ENCODE assay signal across 1 cellular context in the genomic region with DNA sequence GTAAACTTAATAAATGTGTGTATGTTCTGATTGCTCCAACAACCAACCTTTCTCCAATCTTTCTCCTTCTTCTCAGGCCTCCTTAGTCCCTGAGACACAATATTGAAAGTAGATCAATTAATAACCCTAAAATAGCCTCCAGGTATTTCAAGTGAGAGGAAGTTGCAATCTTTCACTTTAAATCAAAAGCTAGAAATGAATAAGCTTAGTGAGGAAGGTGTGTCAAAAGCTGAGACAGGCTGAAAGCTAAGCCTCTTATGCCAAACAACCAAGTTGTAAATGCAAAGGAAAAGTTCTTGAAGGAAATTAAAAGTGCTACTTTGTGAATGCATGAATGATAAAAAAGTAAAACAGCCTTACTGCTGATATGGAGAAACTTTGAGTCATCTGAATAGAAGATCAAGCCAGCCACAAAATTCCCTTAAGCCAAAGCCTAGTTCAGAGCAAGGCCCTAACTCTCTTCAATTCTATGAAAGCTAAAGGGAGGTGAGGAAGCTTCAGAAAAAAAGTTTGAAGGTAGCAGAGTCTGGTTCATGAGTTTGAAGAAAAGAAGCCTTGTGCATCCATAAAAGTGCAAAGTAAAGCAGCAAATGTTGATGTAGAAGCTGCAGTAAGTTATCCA.
TF ChIP-seq lines count a peak whose summit lies in the region.

No MANE protein-coding gene starts in this region.

TF ChIP-seq in HepG2, 621 proteins besides CTCF, POLR2A, EP300 and RAD21:
- TF ChIP-seq ZFX (CRISPR knock-in tag; IDR thresholded peaks at IDR 0.05; ENCODE audit: low read depth) = no peak
- no peak for TF ChIP-seq MAFK (conservative IDR thresholded peaks at IDR 0.05 in 1 of 2, IDR thresholded peaks at IDR 0.05 in 1 of 2; ENCODE audit: low read length in 2 of 2)
- TF ChIP-seq NCOA5 (CRISPR knock-in tag; IDR thresholded peaks at IDR 0.05) = no peak
- TF ChIP-seq, protein P1, sequence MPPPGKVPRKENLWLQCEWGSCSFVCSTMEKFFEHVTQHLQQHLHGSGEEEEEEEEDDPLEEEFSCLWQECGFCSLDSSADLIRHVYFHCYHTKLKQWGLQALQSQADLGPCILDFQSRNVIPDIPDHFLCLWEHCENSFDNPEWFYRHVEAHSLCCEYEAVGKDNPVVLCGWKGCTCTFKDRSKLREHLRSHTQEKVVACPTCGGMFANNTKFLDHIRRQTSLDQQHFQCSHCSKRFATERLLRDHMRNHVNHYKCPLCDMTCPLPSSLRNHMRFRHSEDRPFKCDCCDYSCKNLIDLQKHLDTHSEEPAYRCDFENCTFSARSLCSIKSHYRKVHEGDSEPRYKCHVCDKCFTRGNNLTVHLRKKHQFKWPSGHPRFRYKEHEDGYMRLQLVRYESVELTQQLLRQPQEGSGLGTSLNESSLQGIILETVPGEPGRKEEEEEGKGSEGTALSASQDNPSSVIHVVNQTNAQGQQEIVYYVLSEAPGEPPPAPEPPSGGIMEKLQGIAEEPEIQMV (CRISPR knock-in tag; IDR thresholded peaks at IDR 0.05; ENCODE audit: low read depth) = no peak
- TF ChIP-seq, protein P2, sequence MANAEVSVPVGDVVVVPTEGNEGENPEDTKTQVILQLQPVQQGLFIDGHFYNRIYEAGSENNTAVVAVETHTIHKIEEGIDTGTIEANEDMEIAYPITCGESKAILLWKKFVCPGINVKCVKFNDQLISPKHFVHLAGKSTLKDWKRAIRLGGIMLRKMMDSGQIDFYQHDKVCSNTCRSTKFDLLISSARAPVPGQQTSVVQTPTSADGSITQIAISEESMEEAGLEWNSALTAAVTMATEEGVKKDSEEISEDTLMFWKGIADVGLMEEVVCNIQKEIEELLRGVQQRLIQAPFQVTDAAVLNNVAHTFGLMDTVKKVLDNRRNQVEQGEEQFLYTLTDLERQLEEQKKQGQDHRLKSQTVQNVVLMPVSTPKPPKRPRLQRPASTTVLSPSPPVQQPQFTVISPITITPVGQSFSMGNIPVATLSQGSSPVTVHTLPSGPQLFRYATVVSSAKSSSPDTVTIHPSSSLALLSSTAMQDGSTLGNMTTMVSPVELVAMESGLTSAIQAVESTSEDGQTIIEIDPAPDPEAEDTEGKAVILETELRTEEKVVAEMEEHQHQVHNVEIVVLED (CRISPR knock-in tag; IDR thresholded peaks at IDR 0.05; ENCODE audit: borderline replicate concordance) = no peak
- TF ChIP-seq, protein P3, sequence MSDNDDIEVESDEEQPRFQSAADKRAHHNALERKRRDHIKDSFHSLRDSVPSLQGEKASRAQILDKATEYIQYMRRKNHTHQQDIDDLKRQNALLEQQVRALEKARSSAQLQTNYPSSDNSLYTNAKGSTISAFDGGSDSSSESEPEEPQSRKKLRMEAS (IDR thresholded peaks at IDR 0.05) = no peak
- TF ChIP-seq ZNF354B (CRISPR knock-in tag; IDR thresholded peaks at IDR 0.05) = no peak
- TF ChIP-seq GZF1 (CRISPR knock-in tag; IDR thresholded peaks at IDR 0.05) = no peak
- no peak for TF ChIP-seq SRSF1 (optimal IDR thresholded peaks at IDR 0.05; ENCODE audit: low read depth, low read length)
- TF ChIP-seq, protein P4, sequence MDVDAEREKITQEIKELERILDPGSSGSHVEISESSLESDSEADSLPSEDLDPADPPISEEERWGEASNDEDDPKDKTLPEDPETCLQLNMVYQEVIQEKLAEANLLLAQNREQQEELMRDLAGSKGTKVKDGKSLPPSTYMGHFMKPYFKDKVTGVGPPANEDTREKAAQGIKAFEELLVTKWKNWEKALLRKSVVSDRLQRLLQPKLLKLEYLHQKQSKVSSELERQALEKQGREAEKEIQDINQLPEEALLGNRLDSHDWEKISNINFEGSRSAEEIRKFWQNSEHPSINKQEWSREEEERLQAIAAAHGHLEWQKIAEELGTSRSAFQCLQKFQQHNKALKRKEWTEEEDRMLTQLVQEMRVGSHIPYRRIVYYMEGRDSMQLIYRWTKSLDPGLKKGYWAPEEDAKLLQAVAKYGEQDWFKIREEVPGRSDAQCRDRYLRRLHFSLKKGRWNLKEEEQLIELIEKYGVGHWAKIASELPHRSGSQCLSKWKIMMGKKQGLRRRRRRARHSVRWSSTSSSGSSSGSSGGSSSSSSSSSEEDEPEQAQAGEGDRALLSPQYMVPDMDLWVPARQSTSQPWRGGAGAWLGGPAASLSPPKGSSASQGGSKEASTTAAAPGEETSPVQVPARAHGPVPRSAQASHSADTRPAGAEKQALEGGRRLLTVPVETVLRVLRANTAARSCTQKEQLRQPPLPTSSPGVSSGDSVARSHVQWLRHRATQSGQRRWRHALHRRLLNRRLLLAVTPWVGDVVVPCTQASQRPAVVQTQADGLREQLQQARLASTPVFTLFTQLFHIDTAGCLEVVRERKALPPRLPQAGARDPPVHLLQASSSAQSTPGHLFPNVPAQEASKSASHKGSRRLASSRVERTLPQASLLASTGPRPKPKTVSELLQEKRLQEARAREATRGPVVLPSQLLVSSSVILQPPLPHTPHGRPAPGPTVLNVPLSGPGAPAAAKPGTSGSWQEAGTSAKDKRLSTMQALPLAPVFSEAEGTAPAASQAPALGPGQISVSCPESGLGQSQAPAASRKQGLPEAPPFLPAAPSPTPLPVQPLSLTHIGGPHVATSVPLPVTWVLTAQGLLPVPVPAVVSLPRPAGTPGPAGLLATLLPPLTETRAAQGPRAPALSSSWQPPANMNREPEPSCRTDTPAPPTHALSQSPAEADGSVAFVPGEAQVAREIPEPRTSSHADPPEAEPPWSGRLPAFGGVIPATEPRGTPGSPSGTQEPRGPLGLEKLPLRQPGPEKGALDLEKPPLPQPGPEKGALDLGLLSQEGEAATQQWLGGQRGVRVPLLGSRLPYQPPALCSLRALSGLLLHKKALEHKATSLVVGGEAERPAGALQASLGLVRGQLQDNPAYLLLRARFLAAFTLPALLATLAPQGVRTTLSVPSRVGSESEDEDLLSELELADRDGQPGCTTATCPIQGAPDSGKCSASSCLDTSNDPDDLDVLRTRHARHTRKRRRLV (CRISPR knock-in tag; IDR thresholded peaks at IDR 0.05) = no peak
- TF ChIP-seq, protein P5, sequence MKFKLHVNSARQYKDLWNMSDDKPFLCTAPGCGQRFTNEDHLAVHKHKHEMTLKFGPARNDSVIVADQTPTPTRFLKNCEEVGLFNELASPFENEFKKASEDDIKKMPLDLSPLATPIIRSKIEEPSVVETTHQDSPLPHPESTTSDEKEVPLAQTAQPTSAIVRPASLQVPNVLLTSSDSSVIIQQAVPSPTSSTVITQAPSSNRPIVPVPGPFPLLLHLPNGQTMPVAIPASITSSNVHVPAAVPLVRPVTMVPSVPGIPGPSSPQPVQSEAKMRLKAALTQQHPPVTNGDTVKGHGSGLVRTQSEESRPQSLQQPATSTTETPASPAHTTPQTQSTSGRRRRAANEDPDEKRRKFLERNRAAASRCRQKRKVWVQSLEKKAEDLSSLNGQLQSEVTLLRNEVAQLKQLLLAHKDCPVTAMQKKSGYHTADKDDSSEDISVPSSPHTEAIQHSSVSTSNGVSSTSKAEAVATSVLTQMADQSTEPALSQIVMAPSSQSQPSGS (CRISPR knock-in tag; IDR thresholded peaks at IDR 0.05) = no peak
- no peak for TF ChIP-seq ZNF501 (CRISPR knock-in tag; IDR thresholded peaks at IDR 0.05)
- TF ChIP-seq, protein P6, sequence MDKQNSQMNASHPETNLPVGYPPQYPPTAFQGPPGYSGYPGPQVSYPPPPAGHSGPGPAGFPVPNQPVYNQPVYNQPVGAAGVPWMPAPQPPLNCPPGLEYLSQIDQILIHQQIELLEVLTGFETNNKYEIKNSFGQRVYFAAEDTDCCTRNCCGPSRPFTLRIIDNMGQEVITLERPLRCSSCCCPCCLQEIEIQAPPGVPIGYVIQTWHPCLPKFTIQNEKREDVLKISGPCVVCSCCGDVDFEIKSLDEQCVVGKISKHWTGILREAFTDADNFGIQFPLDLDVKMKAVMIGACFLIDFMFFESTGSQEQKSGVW (CRISPR knock-in tag; IDR thresholded peaks at IDR 0.05; ENCODE audit: borderline replicate concordance) = no peak
- no peak for TF ChIP-seq SRSF9 (IDR thresholded peaks at IDR 0.05; ENCODE audit: borderline replicate concordance, insufficient read depth, low read depth, low read length, poor library complexity, severe bottlenecking)
- TF ChIP-seq, protein P7, sequence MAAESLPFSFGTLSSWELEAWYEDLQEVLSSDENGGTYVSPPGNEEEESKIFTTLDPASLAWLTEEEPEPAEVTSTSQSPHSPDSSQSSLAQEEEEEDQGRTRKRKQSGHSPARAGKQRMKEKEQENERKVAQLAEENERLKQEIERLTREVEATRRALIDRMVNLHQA (CRISPR knock-in tag; IDR thresholded peaks at IDR 0.05) = no peak
- no peak for TF ChIP-seq ATF7 (IDR thresholded peaks at IDR 0.05)
- TF ChIP-seq ATF7 (CRISPR knock-in tag; IDR thresholded peaks at IDR 0.05) = no peak
- no peak for TF ChIP-seq ZNF234 (CRISPR knock-in tag; conservative IDR thresholded peaks at IDR 0.05)
